In the genomic region with DNA sequence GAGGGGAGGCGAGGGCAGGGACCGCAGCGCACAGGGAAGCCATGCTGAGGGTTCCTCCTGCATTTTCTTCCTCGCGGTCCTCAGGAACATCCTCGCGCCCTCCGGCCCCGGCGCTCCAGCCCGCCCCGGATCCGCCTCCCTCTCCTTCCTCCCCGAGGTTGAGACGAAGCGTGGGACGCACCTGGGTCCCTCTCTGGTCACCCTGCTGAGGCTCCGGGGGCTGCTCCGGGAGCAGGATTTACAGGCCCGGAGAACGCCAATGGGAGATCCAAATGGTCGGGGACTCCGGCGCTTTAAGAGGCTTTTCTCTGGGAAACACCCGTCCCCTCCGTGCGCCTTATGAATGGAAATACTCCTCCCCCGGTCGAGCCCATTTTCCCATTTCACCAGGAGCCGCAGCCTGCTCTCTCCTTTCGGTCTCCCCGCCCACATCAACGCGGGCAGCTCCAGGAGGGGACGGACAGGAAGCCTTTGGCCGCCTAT, we compare ENCODE assay signal across 8 cellular contexts. TPM values are rescaled to one million over a fixed set of nuclear protein-coding genes. Genes with fewer than 3 reads are reported as not detected.
A peak's percentile ranks its signal among the peaks of the same experiment; 100 is the strongest.
DNase-seq lines count a peak whose midpoint lies in the region; ATAC-seq and TF ChIP-seq lines count a peak whose summit lies in the region.
"Had no signal": no experiment of that assay in that cellular context is flagged by ENCODE, and none has a peak within 500 bp of the region (broad histone marks: within the 10 kb centered on the region; RNA-seq: fewer than 3 reads in every experiment).

No MANE protein-coding gene starts in this region.

- no peak overlapping the region for H3K4me3 Mint-ChIP-seq in activated naive CD8-positive, alpha-beta T cell treated with anti-CD3 and anti-CD28 coated beads for 36 hours

- TF ChIP-seq CTCF in upper lobe of right lung (IDR thresholded peaks at IDR 0.05) = no peak

- H3K4me1 ChIP-seq in iPS DF 6.9 (ENCODE audit: control insufficient read depth, insufficient read depth, low read length) = no peaks in the 10 kb centered on the region; the same call in 1 of the 2 replicates
- no peaks in the 10 kb centered on the region for H3K4me1 ChIP-seq in upper lobe of right lung

- H3K9me3 ChIP-seq in iPS DF 6.9 (ENCODE audit: control insufficient read depth, insufficient read depth, low read length) = no peaks in the 10 kb centered on the region
- H3K9me3 ChIP-seq in upper lobe of right lung = peaks cover 6% of the 10 kb centered on the region

- no peak overlapping the region for H3K27ac Mint-ChIP-seq in activated naive CD8-positive, alpha-beta T cell treated with anti-CD3 and anti-CD28 coated beads for 36 hours

- no peak for ATAC-seq in GM21447 (IDR thresholded peaks at IDR 0.05; ENCODE audit: unreplicated experiment)
- ATAC-seq in upper lobe of right lung = no peak

- H3K36me3 ChIP-seq in iPS DF 6.9 (ENCODE audit: control insufficient read depth, insufficient read depth, low read length) (no peaks in the 10 kb centered on the region), upper lobe of right lung (no peaks in the 10 kb centered on the region)

- H3K27me3 Mint-ChIP-seq in activated naive CD8-positive, alpha-beta T cell treated with anti-CD3 and anti-CD28 coated beads for 36 hours = peaks cover 52% of the 10 kb centered on the region

- DNase-seq in NCI-H1417 treated with DMSO at 0.1 percent for 48 hours (lab: John Stamatoyannopoulos, UW) = peak; percentile 40
- peak; percentile 77 for DNase-seq in SK-N-DZ (ENCODE audit: low spot score)
- peak; percentile 33 for DNase-seq in iPS DF 6.9 (ENCODE audit: low read depth, low spot score)
- peak; percentile 73 for DNase-seq in superior temporal gyrus (ENCODE audit: extremely low spot score)
- DNase-seq in upper lobe of right lung = no peak
- no peak for DNase-seq in activated naive CD8-positive, alpha-beta T cell treated with anti-CD3 and anti-CD28 coated beads for 36 hours
- DNase-seq: left cardiac atrium had no signal

- H3K9me3 Mint-ChIP-seq in activated naive CD8-positive, alpha-beta T cell treated with anti-CD3 and anti-CD28 coated beads for 36 hours = peaks cover 20% of the 10 kb centered on the region

- WGBS in iPS DF 6.9 (ENCODE audit: insufficient coverage, insufficient read length) = no CpG with 5 or more reads among the region's 36 CpGs

- no peak overlapping the region for H3K27ac ChIP-seq in iPS DF 6.9 (ENCODE audit: low read length)
- no peak overlapping the region for H3K27ac ChIP-seq in upper lobe of right lung

- H3K4me3 ChIP-seq in iPS DF 6.9 (ENCODE audit: low read length) (peak overlapping the region; percentile 78; the same call in 1 of the 2 replicates), upper lobe of right lung (no peak overlapping the region)

- H3K27me3 ChIP-seq in iPS DF 6.9 (ENCODE audit: control insufficient read depth, insufficient read depth, low read length) (no peaks in the 10 kb centered on the region), upper lobe of right lung (peaks cover 45% of the 10 kb centered on the region)

- no peaks in the 10 kb centered on the region for H3K4me1 Mint-ChIP-seq in activated naive CD8-positive, alpha-beta T cell treated with anti-CD3 and anti-CD28 coated beads for 36 hours

- intact Hi-C loops in upper lobe of right lung (cut with DNase I) = no loop called here

- H3K36me3 Mint-ChIP-seq in activated naive CD8-positive, alpha-beta T cell treated with anti-CD3 and anti-CD28 coated beads for 36 hours = peaks cover 4% of the 10 kb centered on the region

RNA-seq across cellular contexts. Expression of gene UNC79, which starts 0.4 kb away (rescaled TPM):
- polyA plus RNA-seq in SK-N-DZ (2014; cell fraction: cytosol; rRNA removed) = 2.8 and 3.1 TPM in 2 replicates
- 4.5 and 6.0 TPM in 2 replicates for polyA plus RNA-seq in SK-N-DZ (2014; cell fraction: nucleus; rRNA removed)
- total RNA-seq in upper lobe of right lung = 0.09 TPM
- total RNA-seq in activated naive CD8-positive, alpha-beta T cell treated with anti-CD3 and anti-CD28 coated beads for 36 hours = under 1 TPM in 1 of 2 experiments, not detected in 1; 0.04 TPM

Comparison
In these comparisons a context has a peak if more than half of its experiments do, and no peak if none do; other contexts are left out.
1. DNase-seq: peak in NCI-H1417 treated with DMSO at 0.1 percent for 48 hours (single experiment), SK-N-DZ (single experiment), iPS DF 6.9 (single experiment) and superior temporal gyrus (single experiment); none in upper lobe of right lung (single experiment) and activated naive CD8-positive, alpha-beta T cell treated with anti-CD3 and anti-CD28 coated beads for 36 hours (single experiment).